In genomic region chr20:45880988-45881788, GRCh38 we compare ENCODE assay signal across 1 cellular context.
TF ChIP-seq lines count a peak whose summit lies in the region.

Gene ZSWIM1 (plus strand): TSS chr20:45881227. CDS start chr20:45882593, 1,366 bp downstream.

TF ChIP-seq in HepG2, 621 proteins besides CTCF, POLR2A, EP300 and RAD21 (continued from another document and continues in another):
- TF ChIP-seq ZNF704 (CRISPR knock-in tag; IDR thresholded peaks at IDR 0.05; ENCODE audit: borderline replicate concordance) (peak; percentile 90), ZFP91 (CRISPR knock-in tag; IDR thresholded peaks at IDR 0.05; ENCODE audit: borderline replicate concordance) (no peak; the same call in 1 of the 2 replicates), PHF8 (CRISPR knock-in tag; IDR thresholded peaks at IDR 0.05) (peak; percentile 94), ZNF142 (CRISPR knock-in tag; IDR thresholded peaks at IDR 0.05) (peak; percentile 83; the same call in 1 of the 2 replicates), GATA4 (IDR thresholded peaks at IDR 0.05; ENCODE audit: borderline replicate concordance, low read depth) (peak; percentile 75; the same call in 1 of the 2 replicates), NR0B2 (CRISPR knock-in tag; IDR thresholded peaks at IDR 0.05) (peak; percentile 64; the same call in 1 of the 2 replicates), POLR2G (IDR thresholded peaks at IDR 0.05; ENCODE audit: low read depth, low read length) (peak; percentile 99), ZNF331 (CRISPR knock-in tag; IDR thresholded peaks at IDR 0.05) (peak; percentile 66; the same call in 1 of the 2 replicates), MZF1 (CRISPR knock-in tag; IDR thresholded peaks at IDR 0.05; ENCODE audit: borderline replicate concordance) (peak; percentile 22; the same call in 1 of the 2 replicates), KDM6A (CRISPR knock-in tag; IDR thresholded peaks at IDR 0.05; ENCODE audit: low read depth) (0 out of 2 replicates have a peak, but pooled peaks have one; percentile 14), ZNF777 (CRISPR knock-in tag; IDR thresholded peaks at IDR 0.05) (no peak), LCORL (IDR thresholded peaks at IDR 0.05) (no peak), LCORL (CRISPR knock-in tag; IDR thresholded peaks at IDR 0.05) (peak; percentile 81; the same call in 1 of the 2 replicates), YEATS4 (CRISPR knock-in tag; IDR thresholded peaks at IDR 0.05; ENCODE audit: borderline replicate concordance) (peak; percentile 95), ATF2 (CRISPR knock-in tag; IDR thresholded peaks at IDR 0.05) (0 out of 2 replicates have a peak, but pooled peaks have one; percentile 27), NPAS2 (CRISPR knock-in tag; IDR thresholded peaks at IDR 0.05; ENCODE audit: borderline replicate concordance) (no peak), GLMP (CRISPR knock-in tag; IDR thresholded peaks at IDR 0.05; ENCODE audit: borderline replicate concordance) (no peak), BCLAF1 (IDR thresholded peaks at IDR 0.05) (no peak), JUND (CRISPR knock-in tag; IDR thresholded peaks at IDR 0.05) (no peak), ZNF230 (CRISPR knock-in tag; IDR thresholded peaks at IDR 0.05) (peak; percentile 63), ZMYM4 (CRISPR knock-in tag; IDR thresholded peaks at IDR 0.05) (peak; percentile 93), CBX5 (CRISPR knock-in tag; IDR thresholded peaks at IDR 0.05; ENCODE audit: borderline replicate concordance) (0 out of 2 replicates have a peak, but pooled peaks have one; percentile 65), SOX6 (IDR thresholded peaks at IDR 0.05) (no peak), SOX6 (CRISPR knock-in tag; IDR thresholded peaks at IDR 0.05) (peak; percentile 64), ZFX (CRISPR knock-in tag; IDR thresholded peaks at IDR 0.05; ENCODE audit: low read depth) (peak; percentile 86), ZNF552 (CRISPR knock-in tag; IDR thresholded peaks at IDR 0.05; ENCODE audit: borderline replicate concordance) (0 out of 2 replicates have a peak, but pooled peaks have one; percentile 28), GATAD1 (CRISPR knock-in tag; IDR thresholded peaks at IDR 0.05) (peak; percentile 85), ZBTB21 (CRISPR knock-in tag; IDR thresholded peaks at IDR 0.05) (no peak; the same call in 1 of the 2 replicates), ZNF609 (CRISPR knock-in tag; IDR thresholded peaks at IDR 0.05; ENCODE audit: borderline replicate concordance) (peak; percentile 64; the same call in 1 of the 2 replicates), ATF7-NPFF (CRISPR knock-in tag; IDR thresholded peaks at IDR 0.05; ENCODE audit: low read depth) (no peak), POGZ (CRISPR knock-in tag; IDR thresholded peaks at IDR 0.05) (peak; percentile 75), ARNTL (CRISPR knock-in tag; IDR thresholded peaks at IDR 0.05) (peak; percentile 82), SMAD1 (CRISPR knock-in tag; IDR thresholded peaks at IDR 0.05; ENCODE audit: borderline replicate concordance, low read depth) (peak; percentile 90; the same call in 1 of the 2 replicates), FOSL1 (CRISPR knock-in tag; IDR thresholded peaks at IDR 0.05; ENCODE audit: borderline replicate concordance) (no peak), PBX2 (CRISPR knock-in tag; IDR thresholded peaks at IDR 0.05) (peak; percentile 100), RFXAP (CRISPR knock-in tag; IDR thresholded peaks at IDR 0.05; ENCODE audit: borderline replicate concordance) (peak; percentile 95)
